In genomic region chr6:161244725-161245124, GRCh38 we compare ENCODE assay signal across 13 cellular contexts.
"Had no signal": no experiment of that assay in that cellular context is flagged by ENCODE, and none has a peak within 500 bp of the region (broad histone marks: within the 10 kb centered on the region; RNA-seq: fewer than 3 reads in every experiment).

No MANE protein-coding gene starts in this region.

- H3K27me3 Mint-ChIP-seq: naive thymus-derived CD4-positive, alpha-beta T cell had no signal

- H3K27ac Mint-ChIP-seq: naive thymus-derived CD4-positive, alpha-beta T cell had no signal

- H3K4me1 ChIP-seq: heart left ventricle had no signal

- H3K36me3 ChIP-seq: heart left ventricle had no signal

- H3K4me3 Mint-ChIP-seq: naive thymus-derived CD4-positive, alpha-beta T cell; neural crest cell had no signal

- ATAC-seq: esophagus mucosa; heart left ventricle; naive thymus-derived CD4-positive, alpha-beta T cell had no signal

- H3K27me3 ChIP-seq: heart left ventricle had no signal

- DNase-seq: effector CD4-positive, alpha-beta T cell; heart left ventricle; hippocampal formation; kidney glomerular epithelial cell; naive thymus-derived CD4-positive, alpha-beta T cell; posterior cingulate gyrus; small intestine; stimulated activated CD4-positive, alpha-beta T cell treated with anti-CD3 and anti-CD28 coated beads, Interleukin-2, amount 100 ng/mL, for 48 hours; stimulated activated naive CD4-positive, alpha-beta T cell treated with Interleukin-2 at 50 U/mL for 16 hours; trophoblast cell had no signal

- H3K4me3 ChIP-seq: coronary artery, heart left ventricle had no signal

- H3K27ac ChIP-seq: coronary artery, heart left ventricle had no signal
